ENCODE assay signal across 8 cellular contexts in genomic region chr2:170771049-170771937, GRCh38. TPM values are rescaled to one million over a fixed set of nuclear protein-coding genes. Genes with fewer than 3 reads are reported as not detected.
A peak's percentile ranks its signal among the peaks of the same experiment; 100 is the strongest.
DNase-seq lines count a peak whose midpoint lies in the region; ATAC-seq and TF ChIP-seq lines count a peak whose summit lies in the region.

No MANE protein-coding gene starts in this region.

- H3K27me3 ChIP-seq in CD8-positive, alpha-beta T cell (ENCODE audit: insufficient read depth, low read length) = no peaks in the 10 kb centered on the region

- no peak overlapping the region for H3K27ac ChIP-seq in CD8-positive, alpha-beta T cell (ENCODE audit: low read depth, low read length)
- H3K27ac ChIP-seq in mesodermal cell (ENCODE audit: low read depth, low read length, severe bottlenecking) = peak overlapping the region; percentile 10

- H3K9me3 ChIP-seq in CD8-positive, alpha-beta T cell (ENCODE audit: low read length) = no peaks in the 10 kb centered on the region
- H3K9me3 ChIP-seq in mesodermal cell (ENCODE audit: control insufficient read depth, low read length) = no peaks in the 10 kb centered on the region

- CTCF ChIA-PET in CD8-positive, alpha-beta T cell (lab: Charles Lee) = interaction anchor here (0.6 to 1.2 kb wide), 2 partner anchors 42 to 1148 kb away, joined by 3 to 4 read pairs; no protein-coding TSS in a partner anchor

- TF ChIP-seq CTCF in CD8-positive, alpha-beta T cell (IDR thresholded peaks at IDR 0.05) = no peak

- ATAC-seq in CD8-positive, alpha-beta T cell = peak; percentile 46
- ATAC-seq in GM19351 (IDR thresholded peaks at IDR 0.05; ENCODE audit: unreplicated experiment) (peak; percentile 37), HG03432 (IDR thresholded peaks at IDR 0.05; ENCODE audit: unreplicated experiment) (peak; percentile 53)

- peak overlapping the region; percentile 74 for H3K4me3 ChIP-seq in CD8-positive, alpha-beta T cell (ENCODE audit: low read depth, low read length)
- H3K4me3 ChIP-seq in mesodermal cell (ENCODE audit: extremely low read depth, insufficient read depth, low read length, poor library complexity, severe bottlenecking) = peak overlapping the region; percentile 77

- H3K27me3 Mint-ChIP-seq in CD8-positive, alpha-beta T cell (ENCODE audit: low read depth) = peaks cover 10% of the 10 kb centered on the region

- H3K4me3 Mint-ChIP-seq in CD8-positive, alpha-beta T cell = peak overlapping the region; percentile 80

- WGBS in mesodermal cell (ENCODE audit: insufficient coverage in 2 of 2), 2 experiments = 0 to 3% methylated on average over 22 to 25 of the region's 51 CpGs

- intact Hi-C loops in CD8-positive, alpha-beta T cell (cut with DNase I, micrococcal nuclease) = loop anchor here in 1 of 2 experiments (1.0 to 5.0 kb wide), 4 partner anchors 42 to 119 kb away; partner anchors contain the start of genes GAD1 and SP5

- peak in 4 of 7 experiments; percentile 6 to 24 (median 22) for DNase-seq in CD8-positive, alpha-beta T cell
- DNase-seq in T-helper 1 cell = peak in 3 of 5 donors; percentile 5 to 49 (median 12)
- peak; percentile 26 for DNase-seq in dermis blood vessel endothelial cell
- peak; percentile 35 for DNase-seq in superior temporal gyrus (ENCODE audit: extremely low spot score)
- DNase-seq in medulla oblongata (ENCODE audit: extremely low spot score) = no peak

- no peaks in the 10 kb centered on the region for H3K9me3 Mint-ChIP-seq in CD8-positive, alpha-beta T cell

- POLR2A ChIA-PET in CD8-positive, alpha-beta T cell (lab: Charles Lee) = interaction anchor here (1.5 kb wide), 1 partner anchor 56 kb away, joined by 4 read pairs; the partner anchor contains the start of gene SP5

- peaks cover 12% of the 10 kb centered on the region for H3K4me1 ChIP-seq in CD8-positive, alpha-beta T cell (ENCODE audit: insufficient read depth, low read length)
- H3K4me1 ChIP-seq in mesodermal cell (ENCODE audit: control insufficient read depth, insufficient read depth, low read length, poor library complexity, severe bottlenecking) = no peaks in the 10 kb centered on the region

- no peaks in the 10 kb centered on the region for H3K36me3 ChIP-seq in CD8-positive, alpha-beta T cell (ENCODE audit: insufficient read depth, low read length)
- no peaks in the 10 kb centered on the region for H3K36me3 ChIP-seq in mesodermal cell (ENCODE audit: control insufficient read depth, insufficient read depth, low read length)

- H3K4me1 Mint-ChIP-seq in CD8-positive, alpha-beta T cell (ENCODE audit: low read depth) = peaks cover 12% of the 10 kb centered on the region

- H3K27ac Mint-ChIP-seq in CD8-positive, alpha-beta T cell = no peak overlapping the region

- no peaks in the 10 kb centered on the region for H3K36me3 Mint-ChIP-seq in CD8-positive, alpha-beta T cell

RNA-seq across cellular contexts. Expression of gene ERICH2, which starts 1.1 kb away (rescaled TPM):
- not detected for total RNA-seq in CD8-positive, alpha-beta T cell
- total RNA-seq in dermis blood vessel endothelial cell = not detected in 2 replicates
- 3.1 TPM for polyA plus RNA-seq in mesodermal cell (2013, experiment 1 of 2)
- 4.3 TPM for polyA plus RNA-seq in mesodermal cell (2013, experiment 2 of 2)

RNA-seq across cellular contexts. Expression of gene GAD1, which starts 45.4 kb away (rescaled TPM):
- not detected for total RNA-seq in CD8-positive, alpha-beta T cell
- 0.47 TPM in 1 of 2 replicates, not detected in the other for total RNA-seq in dermis blood vessel endothelial cell
- 65.2 TPM for polyA plus RNA-seq in mesodermal cell (2013, experiment 1 of 2)
- 47.4 TPM for polyA plus RNA-seq in mesodermal cell (2013, experiment 2 of 2)

RNA-seq across cellular contexts. Expression of gene SP5, which starts 56.2 kb away (rescaled TPM):
- total RNA-seq in CD8-positive, alpha-beta T cell = not detected
- not detected in 2 replicates for total RNA-seq in dermis blood vessel endothelial cell
- polyA plus RNA-seq in mesodermal cell (2013, experiment 1 of 2) = 10.0 TPM
- 6.6 TPM for polyA plus RNA-seq in mesodermal cell (2013, experiment 2 of 2)
